14 cellular contexts compared by ENCODE assay signal in genomic region chr1:11054181-11054580, GRCh38. TPM values are rescaled to one million over a fixed set of nuclear protein-coding genes. Genes with fewer than 3 reads are reported as not detected.
DNase-seq lines count a peak whose midpoint lies in the region; ATAC-seq and TF ChIP-seq lines count a peak whose summit lies in the region.
"Had no signal": no experiment of that assay in that cellular context is flagged by ENCODE, and none has a peak within 500 bp of the region (broad histone marks: within the 10 kb centered on the region; RNA-seq: fewer than 3 reads in every experiment).

No MANE protein-coding gene starts in this region.

- H3K4me3 Mint-ChIP-seq in T-helper 1 cell treated with Interleukin-12 subunit alpha and Interleukin-12 subunit beta and Interleukin-4 antibody, amounts not matched to agents 30 μg/mL and 1 μg/mL, for 36 hours: no peak overlapping the region
- H3K4me3 Mint-ChIP-seq in neural crest cell: peak overlapping the region; percentile 37
- H3K4me3 Mint-ChIP-seq: H9, HFFc6 had no signal

- no peaks in the 10 kb centered on the region for H3K27me3 Mint-ChIP-seq in T-helper 1 cell treated with Interleukin-12 subunit alpha and Interleukin-12 subunit beta and Interleukin-4 antibody, amounts not matched to agents 30 μg/mL and 1 μg/mL, for 36 hours (ENCODE audit: low read depth)
- no peaks in the 10 kb centered on the region for H3K27me3 Mint-ChIP-seq in neural crest cell (ENCODE audit: low read depth)

- no peak overlapping the region for H3K4me3 ChIP-seq in OCI-LY7 (ENCODE audit: low read depth, low read length, poor library complexity, severe bottlenecking)
- H3K4me3 ChIP-seq in SJCRH30: no peak overlapping the region
- H3K4me3 ChIP-seq: BLaER1 had no signal

- no peaks in the 10 kb centered on the region for H3K9me3 Mint-ChIP-seq in T-helper 1 cell treated with Interleukin-12 subunit alpha and Interleukin-12 subunit beta and Interleukin-4 antibody, amounts not matched to agents 30 μg/mL and 1 μg/mL, for 36 hours
- H3K9me3 Mint-ChIP-seq in neural crest cell: no peaks in the 10 kb centered on the region
- H3K9me3 Mint-ChIP-seq: H9, HFFc6 had no signal

- H3K27me3 ChIP-seq in SJCRH30: no peaks in the 10 kb centered on the region
- H3K27me3 ChIP-seq: BLaER1 had no signal

- BruUV-seq in OCI-LY7 (replicated peaks; lab: Mats Ljungman, UMichigan): no TSS peak

- H3K36me3 ChIP-seq in OCI-LY7 (ENCODE audit: insufficient read depth, low read length) (peaks cover 54% of the 10 kb centered on the region), SJCRH30 (peaks cover 19% of the 10 kb centered on the region)

- TF ChIP-seq CTCF in OCI-LY7 (conservative IDR thresholded peaks at IDR 0.05; ENCODE audit: low read length) (no peak), neural crest cell (conservative IDR thresholded peaks at IDR 0.05) (no peak)

- peaks cover 7% of the 10 kb centered on the region for H3K4me1 Mint-ChIP-seq in T-helper 1 cell treated with Interleukin-12 subunit alpha and Interleukin-12 subunit beta and Interleukin-4 antibody, amounts not matched to agents 30 μg/mL and 1 μg/mL, for 36 hours (ENCODE audit: low read depth)
- H3K4me1 Mint-ChIP-seq in neural crest cell: peaks cover 12% of the 10 kb centered on the region

- ATAC-seq in stimulated activated naive CD8-positive, alpha-beta T cell treated with anti-CD3 and anti-CD28 coated beads, Interleukin-15, Interleukin-2, amounts not matched to agents 100 U/mL and 50 U/mL, for 24 hours: no peak

- H3K9me3 ChIP-seq in OCI-LY7 (ENCODE audit: low read length) (no peaks in the 10 kb centered on the region), SJCRH30 (replicated peaks) (no peaks in the 10 kb centered on the region)
- H3K9me3 ChIP-seq: BLaER1 had no signal

- H2AFZ ChIP-seq in OCI-LY7 (ENCODE audit: low read length): no peak overlapping the region

- H3K9me2 ChIP-seq in OCI-LY7 (ENCODE audit: insufficient read depth, low read length): no peaks in the 10 kb centered on the region

- H3K4me2 ChIP-seq in OCI-LY7 (ENCODE audit: low read length): peak overlapping the region; percentile 52; the same call in 1 of the 2 replicates

- peak overlapping the region; percentile 76 for H3K27ac ChIP-seq in OCI-LY7 (ENCODE audit: low read depth, low read length, poor library complexity, severe bottlenecking)
- H3K27ac ChIP-seq in SJCRH30: no peak overlapping the region
- H3K27ac ChIP-seq: 22Rv1, BLaER1 had no signal

- 0 out of 2 replicates have a peak, but pooled peaks cover 3% of the 10 kb centered on the region for H4K20me1 ChIP-seq in OCI-LY7 (ENCODE audit: insufficient read depth, low read length)

- H3K27ac Mint-ChIP-seq in T-helper 1 cell treated with Interleukin-12 subunit alpha and Interleukin-12 subunit beta and Interleukin-4 antibody, amounts not matched to agents 30 μg/mL and 1 μg/mL, for 36 hours: peak overlapping the region; percentile 32
- no peak overlapping the region for H3K27ac Mint-ChIP-seq in neural crest cell (ENCODE audit: unreplicated experiment)
- H3K27ac Mint-ChIP-seq: HFFc6 had no signal

- H3K79me2 ChIP-seq in OCI-LY7 (ENCODE audit: insufficient read depth, low read depth, low read length): peaks cover 27% of the 10 kb centered on the region

- H3K4me1 ChIP-seq in OCI-LY7 (ENCODE audit: insufficient read depth, low read length, poor library complexity, severe bottlenecking): peaks cover 49% of the 10 kb centered on the region
- peaks cover 13% of the 10 kb centered on the region for H3K4me1 ChIP-seq in SJCRH30

- POLR2A ChIA-PET in OCI-LY7 (lab: Charles Lee): no interaction called here

- peaks cover 8% of the 10 kb centered on the region for H3K36me3 Mint-ChIP-seq in T-helper 1 cell treated with Interleukin-12 subunit alpha and Interleukin-12 subunit beta and Interleukin-4 antibody, amounts not matched to agents 30 μg/mL and 1 μg/mL, for 36 hours (ENCODE audit: low read depth)
- peaks cover 4% of the 10 kb centered on the region for H3K36me3 Mint-ChIP-seq in neural crest cell (ENCODE audit: low read depth)

- CTCF ChIA-PET in OCI-LY7 (lab: Charles Lee; ENCODE audit: unreplicated experiment): no interaction called here

- intact Hi-C loops in OCI-LY7 (cut with micrococcal nuclease; ENCODE audit: unreplicated experiment): no loop called here

- no peak for DNase-seq in T-helper 1 cell
- DNase-seq in OCI-LY7 (ENCODE audit: low spot score): no peak
- DNase-seq in neural crest cell (ENCODE audit: low read depth, low spot score): no peak
- DNase-seq in MV-4-11 (lab: John Stamatoyannopoulos, UW): no peak
- no peak for DNase-seq in stimulated activated naive CD8-positive, alpha-beta T cell treated with anti-CD3 and anti-CD28 coated beads, Interleukin-15, Interleukin-2, amounts not matched to agents 100 U/mL and 50 U/mL, for 24 hours
- DNase-seq in SJCRH30: no peak
- DNase-seq: AML-193, GOT3 had no signal

RNA-seq across cellular contexts. Expression of gene SRM, which starts 5.6 kb away (rescaled TPM):
- total RNA-seq in OCI-LY7 (2014; rRNA removed; shearing (Covaris generic)): 52.4 and 65.2 TPM in 2 replicates
- 185 and 208 TPM in 2 replicates for total RNA-seq in OCI-LY7 (2022)
- total RNA-seq in neural crest cell: 147 and 152 TPM in 2 replicates
- 64.4 and 70.7 TPM in 2 replicates for total RNA-seq in SJCRH30 (2014; rRNA removed; shearing (Covaris generic))

RNA-seq across cellular contexts. Expression of gene MASP2, which starts 7.1 kb away (rescaled TPM):
- total RNA-seq in OCI-LY7 (2014; rRNA removed; shearing (Covaris generic)): not detected in 2 replicates
- total RNA-seq in OCI-LY7 (2022): 0.38 and 0.55 TPM in 2 replicates
- total RNA-seq in neural crest cell: 0.14 TPM in 1 of 2 replicates, not detected in the other
- 0.08 TPM in 1 of 2 replicates, not detected in the other for total RNA-seq in SJCRH30 (2014; rRNA removed; shearing (Covaris generic))
- total RNA-seq: Daoy had no signal

RNA-seq across cellular contexts. Expression of gene TARDBP, which starts 41.7 kb away (rescaled TPM):
- total RNA-seq in OCI-LY7 (2014; rRNA removed; shearing (Covaris generic)): 145 and 177 TPM in 2 replicates
- total RNA-seq in OCI-LY7 (2022) (277 and 278 TPM in 2 replicates), neural crest cell (253 and 268 TPM in 2 replicates)
- total RNA-seq in SJCRH30 (2014; rRNA removed; shearing (Covaris generic)): 91.3 and 103 TPM in 2 replicates

RNA-seq across cellular contexts. Expression of gene EXOSC10, which starts 45.5 kb away (rescaled TPM):
- 75.1 and 117 TPM in 2 replicates for total RNA-seq in OCI-LY7 (2014; rRNA removed; shearing (Covaris generic))
- total RNA-seq in OCI-LY7 (2022) (91.9 and 95.1 TPM in 2 replicates), neural crest cell (115 and 127 TPM in 2 replicates)
- total RNA-seq in SJCRH30 (2014; rRNA removed; shearing (Covaris generic)): 93.1 and 97.5 TPM in 2 replicates
